In the genomic region with DNA sequence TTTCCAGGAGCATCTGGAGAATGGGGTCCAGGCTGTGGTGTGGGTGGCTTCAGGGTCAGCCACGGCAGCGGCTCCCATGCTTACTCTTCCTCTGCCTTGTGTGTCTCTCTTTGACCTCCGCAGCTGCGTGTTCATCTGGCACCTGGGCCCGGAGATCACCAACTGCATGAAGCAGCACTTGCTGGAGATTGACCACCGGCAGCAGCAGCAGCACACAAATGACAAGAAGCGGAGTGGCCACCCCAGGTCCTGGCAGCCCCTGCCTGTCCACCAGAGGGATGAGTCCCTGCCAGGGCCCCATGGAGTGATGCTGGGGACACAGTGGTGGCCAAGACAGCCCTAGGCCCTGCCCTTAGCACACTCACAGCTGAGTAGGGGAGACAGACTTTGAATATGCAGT, we compare ENCODE assay signal across 17 cellular contexts. TPM values are rescaled to one million over a fixed set of nuclear protein-coding genes. Genes with fewer than 3 reads are reported as not detected.
A peak's percentile ranks its signal among the peaks of the same experiment; 100 is the strongest.
DNase-seq lines count a peak whose midpoint lies in the region; ATAC-seq, FAIRE-seq and TF ChIP-seq lines count a peak whose summit lies in the region.
"Had no signal": no experiment of that assay in that cellular context is flagged by ENCODE, and none has a peak within 500 bp of the region (broad histone marks: within the 10 kb centered on the region; RNA-seq: fewer than 3 reads in every experiment).

No MANE protein-coding gene starts in this region.

- no peaks in the 10 kb centered on the region for H3K9me3 Mint-ChIP-seq in activated CD8-positive, alpha-beta memory T cell treated with anti-CD3 and anti-CD28 coated beads, Interleukin-2, amount 10 ng/mL, durations not matched to agents 7 days and 5 days (ENCODE audit: low read depth)
- no peaks in the 10 kb centered on the region for H3K9me3 Mint-ChIP-seq in stimulated activated effector memory CD8-positive, alpha-beta T cell treated with anti-CD3 and anti-CD28 coated beads, Interleukin-12 subunit alpha, Interleukin-12 subunit beta, amount 100 ng/mL, for 72 hours

- no peak overlapping the region for H2AFZ ChIP-seq in GM12878 (ENCODE audit: control insufficient read depth, low read depth, low read length)

- TF ChIP-seq CTCF in GM12878 (IDR thresholded peaks at IDR 0.05 in 2 of 3, conservative IDR thresholded peaks at IDR 0.05 in 1 of 3; ENCODE audit: control insufficient read depth in 2 of 3, extremely low read depth in 1 of 3, insufficient read depth in 1 of 3, low read depth in 3 of 3, low read length in 3 of 3) = no peak
- no peak for TF ChIP-seq CTCF in omental fat pad (IDR thresholded peaks at IDR 0.05)

- TF ChIP-seq RAD21 in GM12878 (IDR thresholded peaks at IDR 0.05; ENCODE audit: insufficient read depth, low read depth, low read length) = no peak

- POLR2A ChIA-PET in GM12878 (lab: Charles Lee) = no interaction called here

- H3K4me1 Mint-ChIP-seq in activated CD8-positive, alpha-beta memory T cell treated with anti-CD3 and anti-CD28 coated beads, Interleukin-2, amount 10 ng/mL, durations not matched to agents 7 days and 5 days = peaks cover 27% of the 10 kb centered on the region
- H3K4me1 Mint-ChIP-seq in T-helper 17 cell = peaks cover 16% of the 10 kb centered on the region
- H3K4me1 Mint-ChIP-seq in stimulated activated effector memory CD8-positive, alpha-beta T cell treated with anti-CD3 and anti-CD28 coated beads, Interleukin-12 subunit alpha, Interleukin-12 subunit beta, amount 100 ng/mL, for 72 hours = peaks cover 17% of the 10 kb centered on the region

- ATAC-seq in activated CD8-positive, alpha-beta memory T cell treated with anti-CD3 and anti-CD28 coated beads, Interleukin-2, amount 10 ng/mL, durations not matched to agents 7 days and 5 days = no peak
- ATAC-seq in T-helper 17 cell = no peak
- no peak; the same call in 2 of the 3 replicates for ATAC-seq in GM12878
- no peak for ATAC-seq in stimulated activated effector memory CD8-positive, alpha-beta T cell treated with anti-CD3 and anti-CD28 coated beads, Interleukin-12 subunit alpha, Interleukin-12 subunit beta, amount 100 ng/mL, for 72 hours
- no peak for ATAC-seq in omental fat pad (ENCODE audit: low FRiP score)

- WGBS in GM12878 (ENCODE audit: insufficient coverage, insufficient replicate concordance, low lambda C conversion rate, missing lambda C conversion rate) = 90% methylated on average over 6 of the region's 7 CpGs

- SMC1A ChIA-PET in GM12878 (lab: Charles Lee; ENCODE audit: uncharacterized antibody, unreplicated experiment) = no interaction called here

- in situ Hi-C loops in GM12878 (cut with MboI) = no loop called here

- H3K27me3 Mint-ChIP-seq in activated CD8-positive, alpha-beta memory T cell treated with anti-CD3 and anti-CD28 coated beads, Interleukin-2, amount 10 ng/mL, durations not matched to agents 7 days and 5 days = no peaks in the 10 kb centered on the region
- H3K27me3 Mint-ChIP-seq in T-helper 17 cell = no peaks in the 10 kb centered on the region

- TF ChIP-seq EP300 in GM12878 (IDR thresholded peaks at IDR 0.05; ENCODE audit: borderline replicate concordance in 1 of 2, control insufficient read depth in 1 of 2, low read depth in 2 of 2, low read length in 2 of 2) = no peak

- H3K36me3 ChIP-seq in GM12878 (ENCODE audit: control insufficient read depth in 2 of 2, insufficient read depth in 2 of 2, low read length in 1 of 2) (peaks cover 4 to 32% of the 10 kb centered on the region in 2 experiments), SJCRH30 (peaks cover 86% of the 10 kb centered on the region)

- H3K4me1 ChIP-seq in GM12878 (ENCODE audit: control insufficient read depth, insufficient read depth, low read length) (peaks cover 13% of the 10 kb centered on the region), SJCRH30 (no peaks in the 10 kb centered on the region)

- H3K36me3 Mint-ChIP-seq in activated CD8-positive, alpha-beta memory T cell treated with anti-CD3 and anti-CD28 coated beads, Interleukin-2, amount 10 ng/mL, durations not matched to agents 7 days and 5 days = peaks cover 38% of the 10 kb centered on the region
- no peaks in the 10 kb centered on the region for H3K36me3 Mint-ChIP-seq in T-helper 17 cell (ENCODE audit: low read depth)
- H3K36me3 Mint-ChIP-seq in stimulated activated effector memory CD8-positive, alpha-beta T cell treated with anti-CD3 and anti-CD28 coated beads, Interleukin-12 subunit alpha, Interleukin-12 subunit beta, amount 100 ng/mL, for 72 hours = peaks cover 44% of the 10 kb centered on the region

- no peak for FAIRE-seq in GM12878 (lab: Jason Lieb, UNC)
- FAIRE-seq: GM19239, HTR-8/SVneo had no signal

- H3K4me2 ChIP-seq in GM12878 (ENCODE audit: control insufficient read depth, insufficient read depth) = peak overlapping the region; percentile 38; the same call in 1 of the 2 replicates

- H3K9me3 ChIP-seq in T-helper 17 cell (ENCODE audit: control insufficient read depth, low read length, poor library complexity, severe bottlenecking) (no peaks in the 10 kb centered on the region), GM12878 (replicated peaks; ENCODE audit: control insufficient read depth, insufficient read depth, low read length) (no peaks in the 10 kb centered on the region), SJCRH30 (replicated peaks) (no peaks in the 10 kb centered on the region)

- RAD21 ChIA-PET in GM12878 (lab: Charles Lee; ENCODE audit: unreplicated experiment) = no interaction called here

- no TSS peak for BruUV-seq in GM12878 (replicated peaks; lab: Mats Ljungman, UMichigan)

- no peaks in the 10 kb centered on the region for H4K20me1 ChIP-seq in GM12878 (ENCODE audit: control insufficient read depth, insufficient read depth)

- no peaks in the 10 kb centered on the region for H3K79me2 ChIP-seq in GM12878 (ENCODE audit: control insufficient read depth, insufficient read depth, low read length)

- TF ChIP-seq POLR2A in GM12878 (IDR thresholded peaks at IDR 0.05; ENCODE audit: low read depth, low read length) = no peak

- H3K27me3 ChIP-seq in GM12878 (replicated peaks in 1 of 2; ENCODE audit: control insufficient read depth in 2 of 2, insufficient read depth in 2 of 2, low read length in 1 of 2) (no peaks in the 10 kb centered on the region), SJCRH30 (no peaks in the 10 kb centered on the region)

- no peak overlapping the region for H3K4me3 Mint-ChIP-seq in activated CD8-positive, alpha-beta memory T cell treated with anti-CD3 and anti-CD28 coated beads, Interleukin-2, amount 10 ng/mL, durations not matched to agents 7 days and 5 days
- no peak overlapping the region for H3K4me3 Mint-ChIP-seq in T-helper 17 cell
- H3K4me3 Mint-ChIP-seq in stimulated activated effector memory CD8-positive, alpha-beta T cell treated with anti-CD3 and anti-CD28 coated beads, Interleukin-12 subunit alpha, Interleukin-12 subunit beta, amount 100 ng/mL, for 72 hours = peak overlapping the region; percentile 17

- peak overlapping the region; percentile 39 for H3K27ac Mint-ChIP-seq in activated CD8-positive, alpha-beta memory T cell treated with anti-CD3 and anti-CD28 coated beads, Interleukin-2, amount 10 ng/mL, durations not matched to agents 7 days and 5 days
- peak overlapping the region; percentile 92 for H3K27ac Mint-ChIP-seq in T-helper 17 cell
- peak overlapping the region; percentile 70 for H3K27ac Mint-ChIP-seq in stimulated activated effector memory CD8-positive, alpha-beta T cell treated with anti-CD3 and anti-CD28 coated beads, Interleukin-12 subunit alpha, Interleukin-12 subunit beta, amount 100 ng/mL, for 72 hours

- no peak for DNase-seq in activated CD8-positive, alpha-beta memory T cell treated with anti-CD3 and anti-CD28 coated beads, Interleukin-2, amount 10 ng/mL, durations not matched to agents 7 days and 5 days
- DNase-seq in activated CD8-positive, alpha-beta memory T cell treated with anti-CD3 and anti-CD28 coated beads, Interleukin-2, amount 50 U/mL, for 48 hours = no peak
- DNase-seq in T-helper 17 cell = no peak
- no peak for DNase-seq in GM12878 (ENCODE audit: low read depth, low spot score)
- DNase-seq in stimulated activated effector memory CD8-positive, alpha-beta T cell treated with anti-CD3 and anti-CD28 coated beads, Interleukin-12 subunit alpha, Interleukin-12 subunit beta, amount 100 ng/mL, for 72 hours (ENCODE audit: low spot score in 2 of 2) = no peak
- DNase-seq in SJCRH30 = no peak
- no peak for DNase-seq in omental fat pad (ENCODE audit: low spot score)
- no peak for DNase-seq in NCI-H446 (lab: John Stamatoyannopoulos, UW)
- DNase-seq: AML-193; HCEC 1CT; NCI-H146; NCI-H2227 treated with DMSO at 0.1 percent for 48 hours; NCI-H526 treated with DMSO at 0.1 percent for 48 hours; NK-92 treated with Interleukin-12 subunit alpha and Interleukin-12 subunit beta, amount 100 ng/mL, for 24 hours; OCI-M1 had no signal

- intact Hi-C loops in GM12878 (cut with micrococcal nuclease; ENCODE audit: unreplicated experiment) = no loop called here

- H3K27ac ChIP-seq in GM12878 (ENCODE audit: control insufficient read depth, insufficient read depth) (no peak overlapping the region), SJCRH30 (no peak overlapping the region)

- CTCF ChIA-PET in activated CD8-positive, alpha-beta memory T cell treated with anti-CD3 and anti-CD28 coated beads, Interleukin-2, amount 10 ng/mL, durations not matched to agents 7 days and 5 days (lab: Charles Lee) = no interaction called here
- CTCF ChIA-PET in GM12878 (lab: Yijun Ruan, JAX) = no interaction called here

- H3K4me3 ChIP-seq in GM12878 (no peak overlapping the region), SJCRH30 (no peak overlapping the region)

- H3K9ac ChIP-seq in GM12878 (ENCODE audit: control insufficient read depth, insufficient read depth, low read length) = no peak overlapping the region

RNA-seq across cellular contexts. Expression of a gene that starts 18.4 kb away (rescaled TPM):
- not detected for total RNA-seq in activated CD8-positive, alpha-beta memory T cell treated with anti-CD3 and anti-CD28 coated beads, Interleukin-2, amount 10 ng/mL, durations not matched to agents 7 days and 5 days
- total RNA-seq in T-helper 17 cell (not detected), GM12878 (2014; rRNA removed) (not detected in 2 replicates), GM12878 (2014; rRNA removed; fragmentation: Illumina TruSeq; extraction: Trizol) (not detected in 2 replicates), GM12878 (2021) (not detected in 2 replicates), omental fat pad (not detected)
- total RNA-seq in GM12878 (2013; cell fraction: nucleolus; rRNA removed) = not detected in 2 replicates
- not detected for polyA plus RNA-seq in GM12878 (2011; ENCODE audit: low read depth)
- polyA plus RNA-seq in GM12878 (2011; rRNA removed) (not detected in 2 replicates), GM12878 (2014; fragmentation: Illumina TruSeq; extraction: Trizol) (not detected in 2 replicates), GM12878 (2014; fragmentation: Nextera tagmentation; extraction: Ambion mirVana) (not detected), GM12878 (2014; rRNA removed) (not detected in 2 replicates), GM12878 (2016; fragmentation: Nextera tagmentation; extraction: Ambion mirVana) (under 1 TPM in 1 of 2 experiments, not detected in 1; 0.43 TPM)
- not detected in 2 replicates for polyA plus RNA-seq in GM12878 (2011; cell fraction: cytosol; rRNA removed)
- polyA plus RNA-seq in GM12878 (2011; cell fraction: nucleus; rRNA removed) = 0.21 TPM in 1 of 2 replicates, not detected in the other
- polyA plus RNA-seq in GM12878 (2012) = not detected in 2 replicates
- polyA minus RNA-seq in GM12878 (2011; rRNA and poly(A)+ RNA removed) = not detected in 2 replicates
- not detected in 2 replicates for polyA minus RNA-seq in GM12878 (2011; cell fraction: cytosol; rRNA and poly(A)+ RNA removed)
- polyA minus RNA-seq in GM12878 (2011; cell fraction: nucleus; rRNA and poly(A)+ RNA removed) = not detected in 2 replicates
- total RNA-seq in SJCRH30 (2014; rRNA removed; shearing (Covaris generic)) = 0.79 and 1.4 TPM in 2 replicates

RNA-seq across cellular contexts. Expression of a gene that starts 22.1 kb away (rescaled TPM):
- total RNA-seq in activated CD8-positive, alpha-beta memory T cell treated with anti-CD3 and anti-CD28 coated beads, Interleukin-2, amount 10 ng/mL, durations not matched to agents 7 days and 5 days = 10 to 100 TPM; 63.2 to 65.3 TPM
- 10 to 100 TPM; 26.4 to 28.2 TPM for total RNA-seq in T-helper 17 cell
- 10.8 and 12.2 TPM in 2 replicates for total RNA-seq in GM12878 (2013; cell fraction: nucleolus; rRNA removed)
- total RNA-seq in GM12878 (2014; rRNA removed) = 169 and 194 TPM in 2 replicates
- 80.7 and 85.8 TPM in 2 replicates for total RNA-seq in GM12878 (2014; rRNA removed; fragmentation: Illumina TruSeq; extraction: Trizol)
- 106 and 113 TPM in 2 replicates for total RNA-seq in GM12878 (2021)
- 85.8 TPM for polyA plus RNA-seq in GM12878 (2011; ENCODE audit: low read depth)
- polyA plus RNA-seq in GM12878 (2011; rRNA removed) = 19.4 and 30.9 TPM in 2 replicates
- polyA plus RNA-seq in GM12878 (2011; cell fraction: cytosol; rRNA removed) = 72.0 and 156 TPM in 2 replicates
- polyA plus RNA-seq in GM12878 (2011; cell fraction: nucleus; rRNA removed) = 72.5 and 75.7 TPM in 2 replicates
- polyA plus RNA-seq in GM12878 (2012) = 148 and 162 TPM in 2 replicates
- 21.3 and 61.9 TPM in 2 replicates for polyA plus RNA-seq in GM12878 (2014; fragmentation: Illumina TruSeq; extraction: Trizol)
- polyA plus RNA-seq in GM12878 (2014; fragmentation: Nextera tagmentation; extraction: Ambion mirVana) = 100 to 1,000 TPM; 235 to 269 TPM
- polyA plus RNA-seq in GM12878 (2014; rRNA removed) = 196 and 211 TPM in 2 replicates
- polyA plus RNA-seq in GM12878 (2016; fragmentation: Nextera tagmentation; extraction: Ambion mirVana) = 100 to 1,000 TPM; 256 to 272 TPM
- 81.1 and 122 TPM in 2 replicates for polyA minus RNA-seq in GM12878 (2011; rRNA and poly(A)+ RNA removed)
- polyA minus RNA-seq in GM12878 (2011; cell fraction: cytosol; rRNA and poly(A)+ RNA removed) = 74.6 and 82.4 TPM in 2 replicates
- 37.0 and 51.8 TPM in 2 replicates for polyA minus RNA-seq in GM12878 (2011; cell fraction: nucleus; rRNA and poly(A)+ RNA removed)
- total RNA-seq in SJCRH30 (2014; rRNA removed; shearing (Covaris generic)) = 140 and 153 TPM in 2 replicates
- 10 to 100 TPM; 32.5 to 58.5 (median 36.1) TPM for total RNA-seq in omental fat pad

RNA-seq across cellular contexts. Expression of a gene that starts 22.7 kb away (rescaled TPM):
- total RNA-seq in activated CD8-positive, alpha-beta memory T cell treated with anti-CD3 and anti-CD28 coated beads, Interleukin-2, amount 10 ng/mL, durations not matched to agents 7 days and 5 days = 100 to 1,000 TPM; 141 to 166 TPM
- total RNA-seq in T-helper 17 cell (100 to 1,000 TPM; 127 to 131 TPM), GM12878 (2014; rRNA removed) (141 and 156 TPM in 2 replicates), GM12878 (2014; rRNA removed; fragmentation: Illumina TruSeq; extraction: Trizol) (80.1 and 86.0 TPM in 2 replicates), GM12878 (2021) (117 and 123 TPM in 2 replicates), omental fat pad (100 to 1,000 TPM in 2 of 4 donors, 10 to 100 TPM in 2; 86.9 to 126 (median 106) TPM)
- 24.0 and 32.3 TPM in 2 replicates for total RNA-seq in GM12878 (2013; cell fraction: nucleolus; rRNA removed)
- 42.7 TPM for polyA plus RNA-seq in GM12878 (2011; ENCODE audit: low read depth)
- polyA plus RNA-seq in GM12878 (2011; rRNA removed) (102 and 135 TPM in 2 replicates), GM12878 (2014; fragmentation: Illumina TruSeq; extraction: Trizol) (50.0 and 83.5 TPM in 2 replicates), GM12878 (2014; fragmentation: Nextera tagmentation; extraction: Ambion mirVana) (10 to 100 TPM in 1 of 2 experiments, 1 to 10 TPM in 1; 9.4 to 18.3 TPM), GM12878 (2014; rRNA removed) (179 and 193 TPM in 2 replicates), GM12878 (2016; fragmentation: Nextera tagmentation; extraction: Ambion mirVana) (100 to 1,000 TPM; 186 to 188 TPM)
- 165 and 212 TPM in 2 replicates for polyA plus RNA-seq in GM12878 (2011; cell fraction: cytosol; rRNA removed)
- polyA plus RNA-seq in GM12878 (2011; cell fraction: nucleus; rRNA removed) = 123 and 141 TPM in 2 replicates
- polyA plus RNA-seq in GM12878 (2012) = 95.1 and 108 TPM in 2 replicates
- 70.8 and 125 TPM in 2 replicates for polyA minus RNA-seq in GM12878 (2011; rRNA and poly(A)+ RNA removed)
- polyA minus RNA-seq in GM12878 (2011; cell fraction: cytosol; rRNA and poly(A)+ RNA removed) = 30.5 and 38.1 TPM in 2 replicates
- 14.0 and 22.1 TPM in 2 replicates for polyA minus RNA-seq in GM12878 (2011; cell fraction: nucleus; rRNA and poly(A)+ RNA removed)
- 212 and 217 TPM in 2 replicates for total RNA-seq in SJCRH30 (2014; rRNA removed; shearing (Covaris generic))

RNA-seq across cellular contexts. Expression of a gene that starts 37.9 kb away (rescaled TPM):
- 10 to 100 TPM; 34.5 to 46.0 TPM for total RNA-seq in activated CD8-positive, alpha-beta memory T cell treated with anti-CD3 and anti-CD28 coated beads, Interleukin-2, amount 10 ng/mL, durations not matched to agents 7 days and 5 days
- total RNA-seq in T-helper 17 cell = 1 to 10 TPM; 2.2 to 3.8 TPM
- total RNA-seq in GM12878 (2013; cell fraction: nucleolus; rRNA removed) = 18.7 and 21.8 TPM in 2 replicates
- 12.4 and 14.2 TPM in 2 replicates for total RNA-seq in GM12878 (2014; rRNA removed)
- 6.1 and 6.2 TPM in 2 replicates for total RNA-seq in GM12878 (2014; rRNA removed; fragmentation: Illumina TruSeq; extraction: Trizol)
- 18.1 and 20.1 TPM in 2 replicates for total RNA-seq in GM12878 (2021)
- 3.2 TPM for polyA plus RNA-seq in GM12878 (2011; ENCODE audit: low read depth)
- polyA plus RNA-seq in GM12878 (2011; rRNA removed) = 3.4 and 7.6 TPM in 2 replicates
- 7.7 and 9.8 TPM in 2 replicates for polyA plus RNA-seq in GM12878 (2011; cell fraction: cytosol; rRNA removed)
- 43.0 and 67.8 TPM in 2 replicates for polyA plus RNA-seq in GM12878 (2011; cell fraction: nucleus; rRNA removed)
- 5.1 and 5.6 TPM in 2 replicates for polyA plus RNA-seq in GM12878 (2012)
- polyA plus RNA-seq in GM12878 (2014; fragmentation: Illumina TruSeq; extraction: Trizol) = 4.6 and 7.6 TPM in 2 replicates
- polyA plus RNA-seq in GM12878 (2014; fragmentation: Nextera tagmentation; extraction: Ambion mirVana) = under 1 TPM; 0.08 to 0.49 TPM
- 15.3 and 19.6 TPM in 2 replicates for polyA plus RNA-seq in GM12878 (2014; rRNA removed)
- polyA plus RNA-seq in GM12878 (2016; fragmentation: Nextera tagmentation; extraction: Ambion mirVana) = 10 to 100 TPM; 19.8 to 20.6 TPM
- 16.0 and 18.4 TPM in 2 replicates for polyA minus RNA-seq in GM12878 (2011; rRNA and poly(A)+ RNA removed)
- polyA minus RNA-seq in GM12878 (2011; cell fraction: cytosol; rRNA and poly(A)+ RNA removed) = 6.9 and 9.5 TPM in 2 replicates
- polyA minus RNA-seq in GM12878 (2011; cell fraction: nucleus; rRNA and poly(A)+ RNA removed) = 16.4 and 30.7 TPM in 2 replicates
- total RNA-seq in SJCRH30 (2014; rRNA removed; shearing (Covaris generic)) = 19.8 and 23.5 TPM in 2 replicates
- under 1 TPM; 0.31 to 0.95 (median 0.69) TPM for total RNA-seq in omental fat pad

RNA-seq across cellular contexts. Expression of a gene that starts 38.5 kb away (rescaled TPM):
- 1 to 10 TPM; 2.4 to 4.2 TPM for total RNA-seq in activated CD8-positive, alpha-beta memory T cell treated with anti-CD3 and anti-CD28 coated beads, Interleukin-2, amount 10 ng/mL, durations not matched to agents 7 days and 5 days
- total RNA-seq in T-helper 17 cell (1 to 10 TPM in 1 of 2 donors, under 1 TPM in 1; 0.60 to 1.8 TPM), GM12878 (2014; rRNA removed) (1.6 and 4.4 TPM in 2 replicates), GM12878 (2014; rRNA removed; fragmentation: Illumina TruSeq; extraction: Trizol) (0.40 and 0.41 TPM in 2 replicates), GM12878 (2021) (1.7 and 2.4 TPM in 2 replicates), omental fat pad (10 to 100 TPM in 2 of 4 donors, 1 to 10 TPM in 2; 2.0 to 10.4 (median 7.6) TPM)
- total RNA-seq in GM12878 (2013; cell fraction: nucleolus; rRNA removed) = 1.5 and 3.0 TPM in 2 replicates
- polyA plus RNA-seq in GM12878 (2011; ENCODE audit: low read depth) = 0.96 TPM
- polyA plus RNA-seq in GM12878 (2011; rRNA removed) (1.8 and 2.8 TPM in 2 replicates), GM12878 (2014; fragmentation: Illumina TruSeq; extraction: Trizol) (0.55 and 0.91 TPM in 2 replicates), GM12878 (2014; fragmentation: Nextera tagmentation; extraction: Ambion mirVana) (under 1 TPM; 0.24 to 0.35 TPM), GM12878 (2014; rRNA removed) (3.6 TPM in 2 replicates), GM12878 (2016; fragmentation: Nextera tagmentation; extraction: Ambion mirVana) (1 to 10 TPM; 4.2 TPM)
- 3.3 and 5.6 TPM in 2 replicates for polyA plus RNA-seq in GM12878 (2011; cell fraction: cytosol; rRNA removed)
- polyA plus RNA-seq in GM12878 (2011; cell fraction: nucleus; rRNA removed) = 4.9 and 5.2 TPM in 2 replicates
- polyA plus RNA-seq in GM12878 (2012) = 2.6 and 3.9 TPM in 2 replicates
- polyA minus RNA-seq in GM12878 (2011; rRNA and poly(A)+ RNA removed) = 1.8 and 4.2 TPM in 2 replicates
- 1.5 and 4.8 TPM in 2 replicates for polyA minus RNA-seq in GM12878 (2011; cell fraction: cytosol; rRNA and poly(A)+ RNA removed)
- polyA minus RNA-seq in GM12878 (2011; cell fraction: nucleus; rRNA and poly(A)+ RNA removed) = 2.4 and 3.1 TPM in 2 replicates
- 3.9 and 4.8 TPM in 2 replicates for total RNA-seq in SJCRH30 (2014; rRNA removed; shearing (Covaris generic))

Comparison
In these comparisons a context has a peak if more than half of its experiments do, and no peak if none do; other contexts are left out.
1. H3K27ac Mint-ChIP-seq: peak in every context shown above with its lines; median percentile 92 in T-helper 17 cell; 70 in stimulated activated effector memory CD8-positive, alpha-beta T cell treated with anti-CD3 and anti-CD28 coated beads, Interleukin-12 subunit alpha, Interleukin-12 subunit beta, amount 100 ng/mL, for 72 hours; 39 in activated CD8-positive, alpha-beta memory T cell treated with anti-CD3 and anti-CD28 coated beads, Interleukin-2, amount 10 ng/mL, durations not matched to agents 7 days and 5 days.